In the genomic region with DNA sequence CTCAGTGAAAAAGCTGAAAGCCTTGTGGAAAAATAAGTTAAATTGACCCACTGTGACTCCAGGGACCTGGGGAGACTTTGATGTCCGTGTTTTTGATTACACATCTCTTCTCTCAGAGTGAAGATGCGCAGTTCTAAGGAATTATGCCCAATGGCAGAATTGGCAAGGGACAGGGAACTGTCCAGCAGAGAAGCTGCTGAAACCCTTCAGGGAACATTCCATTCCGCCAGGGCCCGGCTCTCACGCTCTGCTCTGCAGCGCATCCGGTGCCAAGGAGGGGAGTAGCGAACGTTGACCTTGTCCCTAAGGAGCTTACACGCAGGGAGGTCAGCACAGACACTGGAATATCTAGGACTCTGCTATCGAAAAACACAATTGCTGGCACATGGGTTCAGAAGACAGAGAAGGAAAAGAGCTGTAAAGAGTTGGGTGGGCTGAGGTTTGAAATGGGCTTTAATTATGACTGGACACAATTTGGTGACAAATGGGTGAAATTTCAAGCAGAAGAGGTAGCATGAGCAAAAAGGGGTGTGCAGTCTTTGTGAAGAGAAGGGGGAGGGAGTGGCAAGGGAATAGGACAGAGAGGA, we compare ENCODE assay signal across 1 cellular context.
TF ChIP-seq lines count a peak whose summit lies in the region.

No MANE protein-coding gene starts in this region.

TF ChIP-seq in HEK293, 187 proteins besides CTCF, POLR2A, EP300 and RAD21 (continued from another document):
- no peak for TF ChIP-seq ZSCAN4 (tag by site-specific recombination; IDR thresholded peaks at IDR 0.05)
